ENCODE assay signal across 37 cellular contexts in the genomic region with DNA sequence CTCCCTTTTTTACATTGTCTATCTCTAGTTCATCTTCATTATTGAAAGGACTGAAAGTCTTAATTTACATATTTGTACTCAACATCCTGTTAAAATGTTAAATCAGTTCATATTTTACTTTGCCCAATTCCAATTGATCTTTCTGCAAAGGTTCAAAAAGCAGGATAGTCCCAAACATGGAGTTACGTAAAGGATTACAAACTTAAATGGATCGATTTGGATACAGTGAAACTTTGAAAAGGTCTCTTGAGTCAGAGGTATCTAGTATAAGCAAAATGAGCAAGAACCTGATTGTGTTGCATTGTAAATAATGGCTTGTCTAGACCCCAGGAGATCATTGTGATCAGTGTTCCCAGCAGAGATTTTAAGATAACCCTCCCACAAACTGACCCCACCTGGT. TPM values are rescaled to one million over a fixed set of nuclear protein-coding genes. Genes with fewer than 3 reads are reported as not detected.
"Had no signal": no experiment of that assay in that cellular context is flagged by ENCODE, and none has a peak within 500 bp of the region (broad histone marks: within the 10 kb centered on the region; RNA-seq: fewer than 3 reads in every experiment).

No MANE protein-coding gene starts in this region.

- ATAC-seq: activated CD8-positive, alpha-beta T cell treated with anti-CD3 and anti-CD28 coated beads for 36 hours; activated naive CD4-positive, alpha-beta T cell treated with anti-CD3 and anti-CD28 coated beads, Interleukin-2, amount 50 U/mL, for 72 hours; activated T-cell treated with anti-CD3 and anti-CD28 coated beads, Interleukin-2, amount 50 U/mL, for 4 hours; activated T-cell treated with anti-CD3 and anti-CD28 coated beads, Interleukin-2, amount 50 U/mL, for 72 hours; activated T-helper 17 cell treated with anti-CD3 and anti-CD28 coated beads, Interleukin-2, amount 50 U/mL, for 72 hours; body of pancreas had no signal

- H3K36me3 ChIP-seq: adrenal gland, brain microvascular endothelial cell, breast epithelium had no signal

- H3K4me1 ChIP-seq: breast epithelium had no signal

- H3K27me3 ChIP-seq: adrenal gland, body of pancreas, breast epithelium had no signal

- H3K4me3 ChIP-seq: adrenal gland, body of pancreas, breast epithelium had no signal

- H3K27ac ChIP-seq: adrenal gland, body of pancreas, brain microvascular endothelial cell, breast epithelium, VCaP had no signal

- FAIRE-seq: astrocyte, TTC549 had no signal

- H3K9me3 ChIP-seq: adrenal gland, body of pancreas, breast epithelium had no signal

- DNase-seq: activated B cell treated with CpG ODN at 0.5 μM for 24 hours; activated CD4-positive, alpha-beta memory T cell treated with anti-CD3 and anti-CD28 coated beads for 36 hours; activated CD4-positive, alpha-beta T cell treated with anti-CD3 and anti-CD28 coated beads for 4 hours; activated CD4-positive, alpha-beta T cell treated with anti-CD3 and anti-CD28 coated beads, Interleukin-2, amount 10 ng/mL, durations not matched to agents 24 days and 14 days; activated CD4-positive, alpha-beta T cell treated with anti-CD3 and anti-CD28 coated beads, Interleukin-2, amount 50 U/mL, for 1 hour; activated CD4-positive, alpha-beta T cell treated with anti-CD3 and anti-CD28 coated beads, Interleukin-2, amount 50 U/mL, for 4 hours; activated CD4-positive, CD25-positive, alpha-beta regulatory T cell treated with anti-CD3 and anti-CD28 coated beads, Interleukin-2, amount 50 U/mL, for 72 hours; activated CD8-positive, alpha-beta memory T cell treated with anti-CD3 and anti-CD28 coated beads, Interleukin-2, amount 50 U/mL, for 4 hours; activated CD8-positive, alpha-beta T cell treated with anti-CD3 and anti-CD28 coated beads for 36 hours; activated effector memory CD4-positive, alpha-beta T cell treated with anti-CD3 and anti-CD28 coated beads, Interleukin-2, amount 50 U/mL, for 16 hours; activated gamma-delta T cell treated with Interleukin-2 at 50 U/mL for 16 hours; activated naive CD4-positive, alpha-beta T cell; activated naive CD4-positive, alpha-beta T cell treated with anti-CD3 and anti-CD28 coated beads for 36 hours; activated naive CD4-positive, alpha-beta T cell treated with anti-CD3 and anti-CD28 coated beads, Interleukin-2, amount 50 U/mL, for 16 hours; activated naive CD8-positive, alpha-beta T cell treated with anti-CD3 and anti-CD28 coated beads for 36 hours; activated T-cell treated with anti-CD3 and anti-CD28 coated beads for 4 hours; activated T-cell treated with anti-CD3 and anti-CD28 coated beads, Interleukin-2, amount 50 U/mL, for 1 hour; activated T-cell treated with anti-CD3 and anti-CD28 coated beads, Interleukin-2, amount 50 U/mL, for 4 hours; activated T-cell treated with anti-CD3 and anti-CD28 coated beads, Interleukin-2, amount 50 U/mL, for 72 hours; adrenal gland; amniotic stem cell; aorta; body of pancreas; brain microvascular endothelial cell; central memory CD4-positive, alpha-beta T cell; T-helper 1 cell; T-helper 2 cell; T-helper 9 cell had no signal

RNA-seq across cellular contexts. Expression of gene DAPL1, which starts 4.1 kb away (rescaled TPM):
- total RNA-seq: activated B cell treated with CpG ODN at 0.5 μM for 24 hours; activated CD4-positive, alpha-beta memory T cell treated with anti-CD3 and anti-CD28 coated beads for 36 hours; activated CD4-positive, alpha-beta T cell treated with anti-CD3 and anti-CD28 coated beads, Interleukin-2, amount 10 ng/mL, durations not matched to agents 24 days and 14 days; activated CD8-positive, alpha-beta memory T cell treated with anti-CD3 and anti-CD28 coated beads for 36 hours; activated CD8-positive, alpha-beta T cell treated with anti-CD3 and anti-CD28 coated beads for 36 hours; activated naive CD4-positive, alpha-beta T cell treated with anti-CD3 and anti-CD28 coated beads for 36 hours; activated naive CD4-positive, alpha-beta T cell treated with anti-CD3 and anti-CD28 coated beads, Interleukin-2, amount 50 U/mL, for 72 hours; activated naive CD8-positive, alpha-beta T cell treated with anti-CD3 and anti-CD28 coated beads for 36 hours; activated T-cell treated with anti-CD3 and anti-CD28 coated beads, Interleukin-2, amount 50 U/mL, for 4 hours; activated T-cell treated with anti-CD3 and anti-CD28 coated beads, Interleukin-2, amount 50 U/mL, for 72 hours; activated T-helper 1 cell treated with anti-CD3 and anti-CD28 coated beads, Interleukin-12 subunit alpha, Interleukin-12 subunit beta, Interleukin-2, Interleukin-4 antibody, amounts not matched to agents 30 ng/mL and 10 ng/mL and 1 ng/mL, durations not matched to agents 14 hours and 24 hours and 36 hours; activated T-helper 17 cell treated with anti-CD3 and anti-CD28 coated beads, Interleukin-2, amount 50 U/mL, for 72 hours; aorta; astrocyte; breast epithelium; cardiac septum had no signal
